In genomic region chr5:96816430-96816939, GRCh38 we compare ENCODE assay signal across 8 cellular contexts. TPM values are rescaled to one million over a fixed set of nuclear protein-coding genes. Genes with fewer than 3 reads are reported as not detected.
DNase-seq lines count a peak whose midpoint lies in the region; ATAC-seq and TF ChIP-seq lines count a peak whose summit lies in the region.

No MANE protein-coding gene starts in this region.

- H3K27ac ChIP-seq in CD4-positive, CD25-positive, alpha-beta regulatory T cell (ENCODE audit: insufficient read depth, low read length, poor library complexity, severe bottlenecking): peak overlapping the region; percentile 75
- peak overlapping the region; percentile 26; the same call in 1 of the 2 replicates for H3K27ac ChIP-seq in HL-60 (replicated peaks)

- peak overlapping the region; percentile 97 to 99 (median 98) for H3K27ac Mint-ChIP-seq in CD4-positive, CD25-positive, alpha-beta regulatory T cell
- H3K27ac Mint-ChIP-seq in activated CD8-positive, alpha-beta memory T cell treated with anti-CD3 and anti-CD28 coated beads, Interleukin-2, amount 10 ng/mL, durations not matched to agents 7 days and 5 days: peak overlapping the region; percentile 88
- H3K27ac Mint-ChIP-seq in natural killer cell: peak overlapping the region; percentile 96

- H3K4me1 Mint-ChIP-seq in CD4-positive, CD25-positive, alpha-beta regulatory T cell: peaks cover 32 to 78% (median 35%) of the 10 kb centered on the region in 4 donors
- H3K4me1 Mint-ChIP-seq in activated CD8-positive, alpha-beta memory T cell treated with anti-CD3 and anti-CD28 coated beads, Interleukin-2, amount 10 ng/mL, durations not matched to agents 7 days and 5 days: peaks cover 38% of the 10 kb centered on the region
- H3K4me1 Mint-ChIP-seq in natural killer cell: peaks cover 41 to 43% of the 10 kb centered on the region in 2 donors

- peaks cover 38% of the 10 kb centered on the region for H3K4me1 ChIP-seq in CD4-positive, CD25-positive, alpha-beta regulatory T cell (ENCODE audit: control insufficient read depth, insufficient read depth, low read length, poor library complexity, severe bottlenecking)

- intact Hi-C loops in natural killer cell (cut with micrococcal nuclease): loop anchor here (1.0 to 5.0 kb wide), 2 partner anchors 8 to 159 kb away; no protein-coding TSS in a partner anchor

- no peaks in the 10 kb centered on the region for H3K27me3 ChIP-seq in CD4-positive, CD25-positive, alpha-beta regulatory T cell (ENCODE audit: control insufficient read depth, insufficient read depth, low read length)
- no peaks in the 10 kb centered on the region for H3K27me3 ChIP-seq in HL-60 (ENCODE audit: insufficient read depth, poor library complexity, severe bottlenecking)

- TF ChIP-seq CTCF in HL-60 (IDR thresholded peaks at IDR 0.05; ENCODE audit: insufficient read depth, low read length) (no peak), natural killer cell (IDR thresholded peaks at IDR 0.05) (no peak)

- no peaks in the 10 kb centered on the region for H3K9me3 ChIP-seq in CD4-positive, CD25-positive, alpha-beta regulatory T cell (ENCODE audit: control insufficient read depth in 2 of 2, low read length in 2 of 2)

- H3K4me3 Mint-ChIP-seq in CD4-positive, CD25-positive, alpha-beta regulatory T cell: peak overlapping the region; percentile 78 to 90 (median 80)
- H3K4me3 Mint-ChIP-seq in activated CD8-positive, alpha-beta memory T cell treated with anti-CD3 and anti-CD28 coated beads, Interleukin-2, amount 10 ng/mL, durations not matched to agents 7 days and 5 days: peak overlapping the region; percentile 78
- peak overlapping the region; percentile 89 for H3K4me3 Mint-ChIP-seq in natural killer cell

- no peaks in the 10 kb centered on the region for H3K27me3 Mint-ChIP-seq in CD4-positive, CD25-positive, alpha-beta regulatory T cell
- H3K27me3 Mint-ChIP-seq in activated CD8-positive, alpha-beta memory T cell treated with anti-CD3 and anti-CD28 coated beads, Interleukin-2, amount 10 ng/mL, durations not matched to agents 7 days and 5 days: no peaks in the 10 kb centered on the region
- H3K27me3 Mint-ChIP-seq in natural killer cell (ENCODE audit: low read depth in 2 of 2): no peaks in the 10 kb centered on the region

- ATAC-seq in CD4-positive, CD25-positive, alpha-beta regulatory T cell (ENCODE audit: low read depth in 2 of 2): peak; percentile 86 to 92
- peak; percentile 89 for ATAC-seq in GM21447 (IDR thresholded peaks at IDR 0.05; ENCODE audit: unreplicated experiment)
- ATAC-seq in activated CD8-positive, alpha-beta memory T cell treated with anti-CD3 and anti-CD28 coated beads, Interleukin-2, amount 10 ng/mL, durations not matched to agents 7 days and 5 days: peak; percentile 84
- ATAC-seq in natural killer cell: peak; percentile 85 to 89 (median 88)

- no peaks in the 10 kb centered on the region for H3K36me3 Mint-ChIP-seq in CD4-positive, CD25-positive, alpha-beta regulatory T cell
- H3K36me3 Mint-ChIP-seq in activated CD8-positive, alpha-beta memory T cell treated with anti-CD3 and anti-CD28 coated beads, Interleukin-2, amount 10 ng/mL, durations not matched to agents 7 days and 5 days: no peaks in the 10 kb centered on the region
- H3K36me3 Mint-ChIP-seq in natural killer cell: no peaks in the 10 kb centered on the region

- DNase-seq in CD4-positive, CD25-positive, alpha-beta regulatory T cell: peak; percentile 50 to 90 (median 77)
- DNase-seq in HL-60 (ENCODE audit: low read depth in 1 of 2, low spot score in 1 of 2): peak in 1 of 2 experiments; percentile 22
- DNase-seq in activated CD8-positive, alpha-beta memory T cell treated with anti-CD3 and anti-CD28 coated beads, Interleukin-2, amount 10 ng/mL, durations not matched to agents 7 days and 5 days: peak; percentile 69
- peak; percentile 44 for DNase-seq in natural killer cell
- DNase-seq in C1 segment of cervical spinal cord (lab: John Stamatoyannopoulos, UW): no peak
- no peak for DNase-seq in cerebellar nuclear complex (lab: John Stamatoyannopoulos, UW)
- DNase-seq in G401 (ENCODE audit: low spot score): no peak

- no peaks in the 10 kb centered on the region for H3K36me3 ChIP-seq in CD4-positive, CD25-positive, alpha-beta regulatory T cell (ENCODE audit: control insufficient read depth, insufficient read depth, low read length)

- H3K4me3 ChIP-seq in CD4-positive, CD25-positive, alpha-beta regulatory T cell (ENCODE audit: low read depth, low read length): peak overlapping the region; percentile 90
- no peak overlapping the region for H3K4me3 ChIP-seq in HL-60 (replicated peaks; ENCODE audit: insufficient read depth, low read length)

- in situ Hi-C loops in G401 (cut with HindIII; ENCODE audit: low sequenced_read_pairs): no loop called here

- H3K9me3 Mint-ChIP-seq in CD4-positive, CD25-positive, alpha-beta regulatory T cell: no peaks in the 10 kb centered on the region
- H3K9me3 Mint-ChIP-seq in activated CD8-positive, alpha-beta memory T cell treated with anti-CD3 and anti-CD28 coated beads, Interleukin-2, amount 10 ng/mL, durations not matched to agents 7 days and 5 days (ENCODE audit: low read depth): no peaks in the 10 kb centered on the region
- H3K9me3 Mint-ChIP-seq in natural killer cell: no peaks in the 10 kb centered on the region

- CTCF ChIA-PET in activated CD8-positive, alpha-beta memory T cell treated with anti-CD3 and anti-CD28 coated beads, Interleukin-2, amount 10 ng/mL, durations not matched to agents 7 days and 5 days (lab: Charles Lee): interaction anchor here (0.6 to 1.8 kb wide), 6 partner anchors 9 to 729 kb away, joined by 3 to 13 read pairs (median 3); partner anchors contain the start of gene ERAP1

RNA-seq across cellular contexts. Expression of gene ERAP1, which starts 8.7 kb away (rescaled TPM):
- total RNA-seq in CD4-positive, CD25-positive, alpha-beta regulatory T cell: 70.4 TPM
- polyA plus RNA-seq in CD4-positive, CD25-positive, alpha-beta regulatory T cell: 10 to 100 TPM; 47.3 to 64.3 (median 51.4) TPM
- total RNA-seq in activated CD8-positive, alpha-beta memory T cell treated with anti-CD3 and anti-CD28 coated beads, Interleukin-2, amount 10 ng/mL, durations not matched to agents 7 days and 5 days: 100 to 1,000 TPM; 109 to 119 TPM
- 100 to 1,000 TPM; 109 to 158 (median 112) TPM for total RNA-seq in natural killer cell
- 11.5 and 16.1 TPM in 2 replicates for total RNA-seq in G401 (2014; rRNA removed; shearing (Covaris generic))

RNA-seq across cellular contexts. Expression of gene ERAP2, which starts 59.8 kb away (rescaled TPM):
- total RNA-seq in CD4-positive, CD25-positive, alpha-beta regulatory T cell: 134 TPM
- polyA plus RNA-seq in CD4-positive, CD25-positive, alpha-beta regulatory T cell: 100 to 1,000 TPM in 2 of 4 donors, 1 to 10 TPM in 2; 9.5 to 123 (median 63.6) TPM
- total RNA-seq in activated CD8-positive, alpha-beta memory T cell treated with anti-CD3 and anti-CD28 coated beads, Interleukin-2, amount 10 ng/mL, durations not matched to agents 7 days and 5 days: 100 to 1,000 TPM in 1 of 2 experiments, 10 to 100 TPM in 1; 89.3 to 105 TPM
- total RNA-seq in natural killer cell: 10 to 100 TPM; 41.5 to 81.8 (median 79.2) TPM
- total RNA-seq in G401 (2014; rRNA removed; shearing (Covaris generic)): 0.18 and 0.68 TPM in 2 replicates

Comparison
In these comparisons a context has a peak if more than half of its experiments do, and no peak if none do; other contexts are left out.
1. DNase-seq: peak in CD4-positive, CD25-positive, alpha-beta regulatory T cell (3 of 3), activated CD8-positive, alpha-beta memory T cell treated with anti-CD3 and anti-CD28 coated beads, Interleukin-2, amount 10 ng/mL, durations not matched to agents 7 days and 5 days (single experiment) and natural killer cell (single experiment); none in C1 segment of cervical spinal cord (0 of 14), cerebellar nuclear complex (0 of 2) and G401 (single experiment).
2. RNA of gene ERAP2, which starts 59.8 kb away (total RNA-seq): 134 TPM in CD4-positive, CD25-positive, alpha-beta regulatory T cell (single experiment), 89.3 to 105 TPM in activated CD8-positive, alpha-beta memory T cell treated with anti-CD3 and anti-CD28 coated beads, Interleukin-2, amount 10 ng/mL, durations not matched to agents 7 days and 5 days and 41.5 to 81.8 TPM in natural killer cell; 0.18 to 0.68 TPM in G401; every median in the first group is over 10 times any median in the second.
3. Peak in every context shown above with its lines, with median percentiles within 50 percentile points of each other: ATAC-seq, H3K27ac Mint-ChIP-seq and H3K4me3 Mint-ChIP-seq.